Comparison of ENCODE assay signal across 12 cellular contexts in genomic region chr14:101367421-101368261, GRCh38.
"Had no signal": no experiment of that assay in that cellular context is flagged by ENCODE, and none has a peak within 500 bp of the region (broad histone marks: within the 10 kb centered on the region; RNA-seq: fewer than 3 reads in every experiment).

No MANE protein-coding gene starts in this region.

- H3K27ac Mint-ChIP-seq: activated naive CD4-positive, alpha-beta T cell treated with anti-CD3 and anti-CD28 coated beads for 36 hours; activated naive CD8-positive, alpha-beta T cell treated with anti-CD3 and anti-CD28 coated beads, Interleukin-2, amount 50 U/mL, for 24 hours; activated T-helper 17 cell treated with anti-CD3 and anti-CD28 coated beads, Interleukin-2, amount 50 U/mL, for 72 hours; progenitor cell of endocrine pancreas had no signal

- DNase-seq: activated naive CD4-positive, alpha-beta T cell treated with anti-CD3 and anti-CD28 coated beads for 36 hours; activated naive CD8-positive, alpha-beta T cell treated with anti-CD3 and anti-CD28 coated beads, Interleukin-2, amount 50 U/mL, for 24 hours; activated T-cell treated with anti-CD3 and anti-CD28 coated beads for 4 hours; dermis blood vessel endothelial cell; heart left ventricle; right cardiac atrium; stomach; testis had no signal

- ATAC-seq: activated naive CD8-positive, alpha-beta T cell treated with anti-CD3 and anti-CD28 coated beads, Interleukin-2, amount 50 U/mL, for 24 hours; activated T-helper 17 cell treated with anti-CD3 and anti-CD28 coated beads, Interleukin-2, amount 50 U/mL, for 72 hours; heart left ventricle; right cardiac atrium had no signal

- H3K36me3 ChIP-seq: ascending aorta, breast epithelium, heart left ventricle, stomach had no signal

- H3K4me3 ChIP-seq: ascending aorta, breast epithelium, heart left ventricle, stomach, testis had no signal

- H3K4me1 ChIP-seq: heart left ventricle had no signal

- H3K9me3 Mint-ChIP-seq: activated naive CD4-positive, alpha-beta T cell treated with anti-CD3 and anti-CD28 coated beads for 36 hours; activated naive CD8-positive, alpha-beta T cell treated with anti-CD3 and anti-CD28 coated beads, Interleukin-2, amount 50 U/mL, for 24 hours; activated T-helper 17 cell treated with anti-CD3 and anti-CD28 coated beads, Interleukin-2, amount 50 U/mL, for 72 hours had no signal

- H3K27me3 ChIP-seq: ascending aorta, testis had no signal

- H3K9me3 ChIP-seq: ascending aorta, breast epithelium, heart left ventricle, stomach, testis had no signal

- H3K27ac ChIP-seq: ascending aorta, breast epithelium, heart left ventricle, stomach, testis had no signal

- H3K4me1 Mint-ChIP-seq: activated naive CD8-positive, alpha-beta T cell treated with anti-CD3 and anti-CD28 coated beads, Interleukin-2, amount 50 U/mL, for 24 hours; activated T-helper 17 cell treated with anti-CD3 and anti-CD28 coated beads, Interleukin-2, amount 50 U/mL, for 72 hours had no signal

- H3K4me3 Mint-ChIP-seq: activated naive CD4-positive, alpha-beta T cell treated with anti-CD3 and anti-CD28 coated beads for 36 hours; activated naive CD8-positive, alpha-beta T cell treated with anti-CD3 and anti-CD28 coated beads, Interleukin-2, amount 50 U/mL, for 24 hours; activated T-helper 17 cell treated with anti-CD3 and anti-CD28 coated beads, Interleukin-2, amount 50 U/mL, for 72 hours had no signal
